In the genomic region with DNA sequence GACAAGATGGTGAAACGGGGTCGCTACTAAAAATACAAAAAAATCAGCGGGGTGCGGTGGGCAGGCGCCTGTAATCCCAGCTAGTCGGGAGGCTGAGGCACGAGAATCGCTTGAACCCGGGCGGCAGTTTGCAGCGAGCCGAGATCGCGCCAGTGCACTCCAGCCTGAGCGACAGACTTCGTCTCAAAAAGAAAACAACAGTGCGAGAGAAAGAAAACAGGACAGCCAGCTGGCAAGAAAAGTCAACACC, we compare ENCODE assay signal across 8 cellular contexts.
DNase-seq lines count a peak whose midpoint lies in the region; ATAC-seq lines count a peak whose summit lies in the region.

No MANE protein-coding gene starts in this region.

- H3K27ac ChIP-seq in ACC112 (ENCODE audit: low read depth, low read length) (peak overlapping the region; percentile 99), SK-N-MC (peak overlapping the region; percentile 100), subcutaneous abdominal adipose tissue (ENCODE audit: low read depth, low read length) (peak overlapping the region; percentile 97)

- ATAC-seq in GM21528 (IDR thresholded peaks at IDR 0.05; ENCODE audit: low FRiP score, unreplicated experiment): peak; percentile 18

- no peaks in the 10 kb centered on the region for H3K27me3 ChIP-seq in ACC112 (ENCODE audit: insufficient read depth, low read length)
- H3K27me3 ChIP-seq in subcutaneous abdominal adipose tissue (ENCODE audit: control insufficient read depth in 5 of 5, insufficient read depth in 4 of 5, low read length in 5 of 5): no peaks in the 10 kb centered on the region

- no peaks in the 10 kb centered on the region for H3K9me3 ChIP-seq in SK-N-MC (ENCODE audit: low read depth, low read length)
- no peaks in the 10 kb centered on the region for H3K9me3 ChIP-seq in subcutaneous abdominal adipose tissue (ENCODE audit: control insufficient read depth in 5 of 5, low read length in 5 of 5)

- H3K9ac ChIP-seq in SK-N-MC (ENCODE audit: insufficient read length) (peak overlapping the region; percentile 95), subcutaneous abdominal adipose tissue (ENCODE audit: low read length in 5 of 5) (peak overlapping the region; percentile 8 to 88 (median 79))

- peak overlapping the region; percentile 69 for H3K4me3 ChIP-seq in ACC112 (ENCODE audit: low read depth, low read length)
- peak overlapping the region; percentile 91 for H3K4me3 ChIP-seq in SK-N-MC
- H3K4me3 ChIP-seq in iPS-11a (ENCODE audit: low read depth, low read length): peak overlapping the region; percentile 49
- H3K4me3 ChIP-seq in subcutaneous abdominal adipose tissue (ENCODE audit: low read depth in 1 of 5, low read length in 5 of 5): peak overlapping the region; percentile 67 to 83 (median 69)

- H3K36me3 ChIP-seq in ACC112 (ENCODE audit: insufficient read depth, low read length) (no peaks in the 10 kb centered on the region), SK-N-MC (ENCODE audit: insufficient read depth, low read length) (no peaks in the 10 kb centered on the region), subcutaneous abdominal adipose tissue (ENCODE audit: control insufficient read depth in 5 of 5, insufficient read depth in 5 of 5, low read length in 5 of 5) (no peaks in the 10 kb centered on the region)

- DNase-seq in SK-N-MC (ENCODE audit: low read depth, low spot score) (no peak), D341Med (ENCODE audit: low spot score) (no peak), DMS153 (lab: John Stamatoyannopoulos, UW) (no peak)
- DNase-seq in activated CD8-positive, alpha-beta memory T cell treated with anti-CD3 and anti-CD28 coated beads, Interleukin-2, amount 50 U/mL, for 4 hours: no peak

- H3K4me1 ChIP-seq in ACC112 (ENCODE audit: control insufficient read depth, insufficient read depth, low read length, unreplicated experiment): peaks cover 4% of the 10 kb centered on the region
- H3K4me1 ChIP-seq in subcutaneous abdominal adipose tissue (ENCODE audit: control insufficient read depth in 5 of 5, insufficient read depth in 5 of 5, low read length in 5 of 5): peaks cover 5 to 26% (median 19%) of the 10 kb centered on the region in 5 donors

- no peak overlapping the region for H2AFZ ChIP-seq in ACC112 (ENCODE audit: low read length, unreplicated experiment)

- no peaks in the 10 kb centered on the region for H3K79me2 ChIP-seq in ACC112 (ENCODE audit: control insufficient read depth, insufficient read depth, low read length, unreplicated experiment)
